ENCODE assay signal across 1 cellular context in genomic region chr11:31340903-31341572, GRCh38.
TF ChIP-seq lines count a peak whose summit lies in the region.

No MANE protein-coding gene starts in this region.

TF ChIP-seq in HepG2, 621 proteins besides CTCF, POLR2A, EP300 and RAD21:
- TF ChIP-seq ZNF644 (CRISPR knock-in tag; IDR thresholded peaks at IDR 0.05; ENCODE audit: low read depth), result peak; percentile 61; the same call in 1 of the 2 replicates
- no peak for TF ChIP-seq GZF1 (CRISPR knock-in tag; IDR thresholded peaks at IDR 0.05)
- no peak for TF ChIP-seq MEF2D (CRISPR knock-in tag; IDR thresholded peaks at IDR 0.05)
- TF ChIP-seq ZFP62 (CRISPR knock-in tag; IDR thresholded peaks at IDR 0.05), result no peak
- TF ChIP-seq SMC3 (IDR thresholded peaks at IDR 0.05; ENCODE audit: low read length), result peak; percentile 21; the same call in 1 of the 2 replicates
- no peak for TF ChIP-seq ZNF124 (CRISPR knock-in tag; IDR thresholded peaks at IDR 0.05)
- peak; percentile 65; the same call in 1 of the 2 replicates for TF ChIP-seq ZNF782 (CRISPR knock-in tag; IDR thresholded peaks at IDR 0.05; ENCODE audit: borderline replicate concordance)
- TF ChIP-seq ZNF451 (CRISPR knock-in tag; IDR thresholded peaks at IDR 0.05), result no peak
- peak; percentile 25; the same call in 1 of the 2 replicates for TF ChIP-seq FOSL2 (CRISPR knock-in tag; IDR thresholded peaks at IDR 0.05)
- TF ChIP-seq ZC3H13 (CRISPR knock-in tag; IDR thresholded peaks at IDR 0.05), result no peak
- peak; percentile 27; the same call in 1 of the 2 replicates for TF ChIP-seq STAG1 (CRISPR knock-in tag; IDR thresholded peaks at IDR 0.05)
- TF ChIP-seq CC2D1A (CRISPR knock-in tag; IDR thresholded peaks at IDR 0.05), result no peak
- TF ChIP-seq SMARCC2 (IDR thresholded peaks at IDR 0.05), result no peak
- TF ChIP-seq ZBTB42 (CRISPR knock-in tag; IDR thresholded peaks at IDR 0.05), result no peak
- TF ChIP-seq ZNF430 (CRISPR knock-in tag; IDR thresholded peaks at IDR 0.05), result no peak
- no peak for TF ChIP-seq SIX4 (CRISPR knock-in tag; IDR thresholded peaks at IDR 0.05)
- no peak for TF ChIP-seq LBX2 (CRISPR knock-in tag; IDR thresholded peaks at IDR 0.05; ENCODE audit: borderline replicate concordance)
- peak; percentile 72 for TF ChIP-seq HNF4A (CRISPR knock-in tag; IDR thresholded peaks at IDR 0.05)
- no peak for TF ChIP-seq SMAD3 (CRISPR knock-in tag; IDR thresholded peaks at IDR 0.05)
- TF ChIP-seq SIN3B (IDR thresholded peaks at IDR 0.05; ENCODE audit: low read length), result no peak
- no peak for TF ChIP-seq GABPA (IDR thresholded peaks at IDR 0.05; ENCODE audit: low read depth, low read length)
- peak; percentile 28; the same call in 1 of the 2 replicates for TF ChIP-seq GABPA (CRISPR knock-in tag; IDR thresholded peaks at IDR 0.05; ENCODE audit: low read depth)
- TF ChIP-seq YEATS4 (CRISPR knock-in tag; IDR thresholded peaks at IDR 0.05; ENCODE audit: borderline replicate concordance), result no peak
- TF ChIP-seq ZNF788 (CRISPR knock-in tag; IDR thresholded peaks at IDR 0.05; ENCODE audit: borderline replicate concordance), result no peak
- TF ChIP-seq ZNF224 (CRISPR knock-in tag; IDR thresholded peaks at IDR 0.05), result no peak
- no peak for TF ChIP-seq EEA1 (CRISPR knock-in tag; IDR thresholded peaks at IDR 0.05; ENCODE audit: borderline replicate concordance)
- TF ChIP-seq TFE3 (CRISPR knock-in tag; IDR thresholded peaks at IDR 0.05), result no peak
- TF ChIP-seq, protein P1, sequence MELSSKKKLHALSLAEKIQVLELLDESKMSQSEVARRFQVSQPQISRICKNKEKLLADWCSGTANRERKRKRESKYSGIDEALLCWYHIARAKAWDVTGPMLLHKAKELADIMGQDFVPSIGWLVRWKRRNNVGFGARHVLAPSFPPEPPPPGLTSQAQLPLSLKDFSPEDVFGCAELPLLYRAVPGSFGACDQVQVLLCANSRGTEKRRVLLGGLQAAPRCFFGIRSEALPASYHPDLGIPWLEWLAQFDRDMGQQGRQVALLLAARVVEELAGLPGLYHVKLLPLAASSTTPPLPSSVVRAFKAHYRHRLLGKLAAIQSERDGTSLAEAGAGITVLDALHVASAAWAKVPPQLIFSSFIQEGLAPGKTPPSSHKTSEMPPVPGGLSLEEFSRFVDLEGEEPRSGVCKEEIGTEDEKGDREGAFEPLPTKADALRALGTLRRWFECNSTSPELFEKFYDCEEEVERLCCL (CRISPR knock-in tag; IDR thresholded peaks at IDR 0.05; ENCODE audit: borderline replicate concordance), result no peak
- TF ChIP-seq FOXM1 (CRISPR knock-in tag; IDR thresholded peaks at IDR 0.05), result no peak
- TF ChIP-seq, protein P2, sequence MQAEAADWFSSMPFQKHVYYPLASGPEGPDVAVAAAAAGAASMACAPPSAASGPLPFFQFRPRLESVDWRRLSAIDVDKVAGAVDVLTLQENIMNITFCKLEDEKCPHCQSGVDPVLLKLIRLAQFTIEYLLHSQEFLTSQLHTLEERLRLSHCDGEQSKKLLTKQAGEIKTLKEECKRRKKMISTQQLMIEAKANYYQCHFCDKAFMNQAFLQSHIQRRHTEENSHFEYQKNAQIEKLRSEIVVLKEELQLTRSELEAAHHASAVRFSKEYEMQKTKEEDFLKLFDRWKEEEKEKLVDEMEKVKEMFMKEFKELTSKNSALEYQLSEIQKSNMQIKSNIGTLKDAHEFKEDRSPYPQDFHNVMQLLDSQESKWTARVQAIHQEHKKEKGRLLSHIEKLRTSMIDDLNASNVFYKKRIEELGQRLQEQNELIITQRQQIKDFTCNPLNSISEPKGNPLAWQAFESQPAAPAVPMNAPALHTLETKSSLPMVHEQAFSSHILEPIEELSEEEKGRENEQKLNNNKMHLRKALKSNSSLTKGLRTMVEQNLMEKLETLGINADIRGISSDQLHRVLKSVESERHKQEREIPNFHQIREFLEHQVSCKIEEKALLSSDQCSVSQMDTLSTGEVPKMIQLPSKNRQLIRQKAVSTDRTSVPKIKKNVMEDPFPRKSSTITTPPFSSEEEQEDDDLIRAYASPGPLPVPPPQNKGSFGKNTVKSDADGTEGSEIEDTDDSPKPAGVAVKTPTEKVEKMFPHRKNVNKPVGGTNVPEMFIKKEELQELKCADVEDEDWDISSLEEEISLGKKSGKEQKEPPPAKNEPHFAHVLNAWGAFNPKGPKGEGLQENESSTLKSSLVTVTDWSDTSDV (CRISPR knock-in tag; IDR thresholded peaks at IDR 0.05), result no peak
- no peak for TF ChIP-seq ZNF260 (CRISPR knock-in tag; IDR thresholded peaks at IDR 0.05; ENCODE audit: borderline replicate concordance, low read depth)
- no peak for TF ChIP-seq GFI1 (CRISPR knock-in tag; IDR thresholded peaks at IDR 0.05; ENCODE audit: borderline replicate concordance)
- TF ChIP-seq, protein P3, sequence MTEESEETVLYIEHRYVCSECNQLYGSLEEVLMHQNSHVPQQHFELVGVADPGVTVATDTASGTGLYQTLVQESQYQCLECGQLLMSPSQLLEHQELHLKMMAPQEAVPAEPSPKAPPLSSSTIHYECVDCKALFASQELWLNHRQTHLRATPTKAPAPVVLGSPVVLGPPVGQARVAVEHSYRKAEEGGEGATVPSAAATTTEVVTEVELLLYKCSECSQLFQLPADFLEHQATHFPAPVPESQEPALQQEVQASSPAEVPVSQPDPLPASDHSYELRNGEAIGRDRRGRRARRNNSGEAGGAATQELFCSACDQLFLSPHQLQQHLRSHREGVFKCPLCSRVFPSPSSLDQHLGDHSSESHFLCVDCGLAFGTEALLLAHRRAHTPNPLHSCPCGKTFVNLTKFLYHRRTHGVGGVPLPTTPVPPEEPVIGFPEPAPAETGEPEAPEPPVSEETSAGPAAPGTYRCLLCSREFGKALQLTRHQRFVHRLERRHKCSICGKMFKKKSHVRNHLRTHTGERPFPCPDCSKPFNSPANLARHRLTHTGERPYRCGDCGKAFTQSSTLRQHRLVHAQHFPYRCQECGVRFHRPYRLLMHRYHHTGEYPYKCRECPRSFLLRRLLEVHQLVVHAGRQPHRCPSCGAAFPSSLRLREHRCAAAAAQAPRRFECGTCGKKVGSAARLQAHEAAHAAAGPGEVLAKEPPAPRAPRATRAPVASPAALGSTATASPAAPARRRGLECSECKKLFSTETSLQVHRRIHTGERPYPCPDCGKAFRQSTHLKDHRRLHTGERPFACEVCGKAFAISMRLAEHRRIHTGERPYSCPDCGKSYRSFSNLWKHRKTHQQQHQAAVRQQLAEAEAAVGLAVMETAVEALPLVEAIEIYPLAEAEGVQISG (CRISPR knock-in tag; IDR thresholded peaks at IDR 0.05), result no peak
